Comparison of ENCODE assay signal across 28 cellular contexts in the genomic region with DNA sequence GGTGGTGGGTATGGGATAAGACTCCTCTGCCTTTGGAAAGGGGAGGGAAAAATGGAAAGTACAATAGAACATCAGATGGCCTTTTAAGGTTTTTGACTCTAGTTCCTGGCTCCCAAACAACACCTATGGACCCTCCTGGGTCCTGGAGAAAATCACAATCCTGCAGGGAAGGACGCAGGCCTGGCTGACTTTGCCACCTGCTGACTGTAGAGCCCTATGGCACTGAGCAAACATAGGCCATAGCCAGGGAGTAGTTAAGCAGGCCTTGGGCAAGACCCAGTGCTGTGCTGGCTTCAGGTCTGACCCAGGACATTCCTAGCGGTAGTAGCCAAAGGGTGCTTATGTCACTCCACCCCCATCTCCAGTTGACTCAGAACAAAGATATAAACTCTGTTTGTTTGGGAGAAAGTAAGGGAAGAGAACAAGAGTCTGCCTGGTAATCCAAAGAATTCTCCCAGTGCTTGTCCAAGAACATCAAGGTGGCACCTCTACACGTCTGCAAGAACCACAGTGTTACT.
"Had no signal": no experiment of that assay in that cellular context is flagged by ENCODE, and none has a peak within 500 bp of the region (broad histone marks: within the 10 kb centered on the region; RNA-seq: fewer than 3 reads in every experiment).

No MANE protein-coding gene starts in this region.

- H3K27ac Mint-ChIP-seq: immature natural killer cell; mesothelial cell of epicardium; naive B cell; natural killer cell; nephron progenitor cell; progenitor cell of endocrine pancreas; stimulated activated memory B cell treated with anti-CD40 and anti-IgM and Interleukin-4, amounts not matched to agents 10 μg/mL and 1 μg/mL and 100 μg/mL, for 72 hours; stimulated activated naive CD8-positive, alpha-beta T cell treated with anti-CD3 and anti-CD28 coated beads, Interleukin-15, amount 100 ng/mL, for 72 hours had no signal

- H3K4me1 Mint-ChIP-seq: immature natural killer cell; mesothelial cell of epicardium; naive B cell; natural killer cell; nephron progenitor cell; stimulated activated memory B cell treated with anti-CD40 and anti-IgM and Interleukin-4, amounts not matched to agents 10 μg/mL and 1 μg/mL and 100 μg/mL, for 72 hours; stimulated activated naive CD8-positive, alpha-beta T cell treated with anti-CD3 and anti-CD28 coated beads, Interleukin-15, amount 100 ng/mL, for 72 hours had no signal

- H3K4me3 ChIP-seq: left lung, lower lobe of right lung, ovary, right atrium auricular region, right lobe of liver, smooth muscle cell, tibial nerve, upper lobe of left lung, vagina had no signal

- H3K4me3 Mint-ChIP-seq: immature natural killer cell; mesothelial cell of epicardium; naive B cell; natural killer cell; nephron progenitor cell; stimulated activated memory B cell treated with anti-CD40 and anti-IgM and Interleukin-4, amounts not matched to agents 10 μg/mL and 1 μg/mL and 100 μg/mL, for 72 hours; stimulated activated naive CD8-positive, alpha-beta T cell treated with anti-CD3 and anti-CD28 coated beads, Interleukin-15, amount 100 ng/mL, for 72 hours had no signal

- H3K9me3 ChIP-seq: lower lobe of right lung, ovary, right atrium auricular region, right lobe of liver, upper lobe of left lung, vagina had no signal

- H3K36me3 ChIP-seq: left lung, lower lobe of right lung, ovary, right atrium auricular region, right lobe of liver, tibial nerve, upper lobe of left lung, vagina had no signal

- H3K27me3 Mint-ChIP-seq: naive B cell; progenitor cell of endocrine pancreas; stimulated activated memory B cell treated with anti-CD40 and anti-IgM and Interleukin-4, amounts not matched to agents 10 μg/mL and 1 μg/mL and 100 μg/mL, for 72 hours; stimulated activated naive CD8-positive, alpha-beta T cell treated with anti-CD3 and anti-CD28 coated beads, Interleukin-15, amount 100 ng/mL, for 72 hours had no signal

- H3K27me3 ChIP-seq: left lung, ovary, right atrium auricular region, right lobe of liver, tibial nerve, upper lobe of left lung, vagina had no signal

- H3K9me3 Mint-ChIP-seq: stimulated activated memory B cell treated with anti-CD40 and anti-IgM and Interleukin-4, amounts not matched to agents 10 μg/mL and 1 μg/mL and 100 μg/mL, for 72 hours had no signal

- H3K27ac ChIP-seq: left lung, lower lobe of right lung, ovary, right atrium auricular region, right lobe of liver, tibial nerve, upper lobe of left lung, vagina had no signal

- H3K4me1 ChIP-seq: left lung, lower lobe of right lung, right atrium auricular region, right lobe of liver, tibial nerve, upper lobe of left lung, vagina had no signal

- ATAC-seq: left colon; left lung; lower lobe of right lung; natural killer cell; stimulated activated memory B cell treated with anti-CD40 and anti-IgM and Interleukin-4, amounts not matched to agents 10 μg/mL and 1 μg/mL and 100 μg/mL, for 72 hours; stimulated activated naive CD8-positive, alpha-beta T cell treated with anti-CD3 and anti-CD28 coated beads, Interleukin-15, amount 100 ng/mL, for 72 hours had no signal

- H3K36me3 Mint-ChIP-seq: mesothelial cell of epicardium; naive B cell; stimulated activated memory B cell treated with anti-CD40 and anti-IgM and Interleukin-4, amounts not matched to agents 10 μg/mL and 1 μg/mL and 100 μg/mL, for 72 hours had no signal

- DNase-seq: hypothalamus; immature natural killer cell; kidney; left colon; left lung; lower lobe of right lung; mammary epithelial cell; mesendoderm; naive B cell; natural killer cell; nephron progenitor cell; ovary; right lobe of liver; stimulated activated CD4-positive, alpha-beta T cell treated with anti-CD3 and anti-CD28 coated beads, Interleukin-1b, Interleukin-23, amount 100 ng/mL, for 48 hours; stimulated activated CD4-positive, alpha-beta T cell treated with anti-CD3 and anti-CD28 coated beads, Interleukin-2, amount 100 ng/mL, for 48 hours; stimulated activated CD4-positive, alpha-beta T cell treated with anti-CD3 and anti-CD28 coated beads, Interleukin-4, amount 100 ng/mL, for 4 hours; stimulated activated CD8-positive, alpha-beta memory T cell treated with anti-CD3 and anti-CD28 coated beads, Interleukin-4, amount 100 ng/mL, for 48 hours; stimulated activated naive CD4-positive, alpha-beta T cell treated with Interleukin-2 at 50 U/mL for 16 hours; stimulated activated naive CD8-positive, alpha-beta T cell treated with anti-CD3 and anti-CD28 coated beads, Interleukin-15, amount 100 ng/mL, for 72 hours; substantia nigra; upper lobe of left lung had no signal

- H3K4me2 ChIP-seq: smooth muscle cell had no signal
